Comparison of ENCODE assay signal across 12 cellular contexts in the genomic region with DNA sequence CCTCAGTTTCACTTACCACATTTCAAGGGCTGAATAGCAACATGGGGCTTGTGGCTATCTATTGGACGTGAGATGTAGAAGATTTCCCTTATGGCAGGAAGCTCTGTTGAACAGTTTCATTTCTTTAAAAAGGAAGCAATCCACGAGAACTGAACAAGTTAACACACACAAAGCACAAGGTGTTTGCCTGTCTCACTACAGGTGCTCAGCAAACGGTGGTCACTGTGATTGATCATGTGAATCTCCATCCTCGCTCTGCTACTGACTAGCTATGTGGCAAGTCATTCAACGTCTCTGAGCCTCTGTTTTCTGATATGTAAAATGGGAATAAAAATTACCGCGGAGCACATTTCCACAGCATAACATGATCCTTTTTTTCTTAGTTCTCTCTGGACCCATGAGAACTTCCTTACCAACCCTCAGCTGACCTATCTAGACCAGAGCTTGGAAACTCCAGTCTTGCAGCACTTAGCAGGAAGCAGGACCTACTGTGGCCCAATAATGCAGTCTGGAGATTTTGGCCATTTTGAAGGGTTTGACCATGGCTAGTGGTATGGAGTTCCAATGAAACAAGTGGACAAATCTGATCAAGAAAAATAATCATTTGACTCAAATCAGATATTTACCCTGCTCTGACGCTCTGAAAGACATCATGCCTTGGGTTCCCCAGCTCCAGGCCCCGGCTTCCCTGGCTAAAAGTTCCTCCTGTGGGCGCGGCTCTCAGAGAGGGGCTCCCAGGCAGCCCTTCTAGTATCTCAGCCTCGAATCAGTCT.
DNase-seq lines count a peak whose midpoint lies in the region; ATAC-seq and TF ChIP-seq lines count a peak whose summit lies in the region.
"Had no signal": no experiment of that assay in that cellular context is flagged by ENCODE, and none has a peak within 500 bp of the region (broad histone marks: within the 10 kb centered on the region; RNA-seq: fewer than 3 reads in every experiment).

No MANE protein-coding gene starts in this region.

- H3F3A ChIP-seq in PC-9 (ENCODE audit: insufficient read depth, low read depth) = peaks cover 52% of the 10 kb centered on the region

- no peak overlapping the region for H3K4me3 ChIP-seq in PC-9
- no peak overlapping the region for H3K4me3 ChIP-seq in rectal smooth muscle tissue (ENCODE audit: low read length)
- H3K4me3 ChIP-seq: right lobe of liver, thoracic aorta had no signal

- no peak overlapping the region for H3K9ac ChIP-seq in rectal smooth muscle tissue (ENCODE audit: low read length)

- TSS peak; percentile 64 for BruUV-seq in PC-9 (replicated peaks; lab: Mats Ljungman, UMichigan)

- no peak for DNase-seq in PC-9
- no peak for DNase-seq in NOMO-1 treated with dmso at 0.1 percent for 144 hours (lab: John Stamatoyannopoulos, UW; ENCODE audit: unreplicated experiment)
- DNase-seq in NCI-H69 (lab: John Stamatoyannopoulos, UW) = no peak
- DNase-seq in HCEC 1CT = no peak
- no peak for DNase-seq in NOMO-1 treated with DMSO at 0.1 percent for 48 hours (lab: John Stamatoyannopoulos, UW; ENCODE audit: unreplicated experiment)
- DNase-seq: activated CD4-positive, alpha-beta T cell treated with anti-CD3 and anti-CD28 coated beads for 48 hours; hypothalamus; right lobe of liver had no signal

- H3K9me3 ChIP-seq in PC-9 (ENCODE audit: insufficient read depth, low read depth) = no peaks in the 10 kb centered on the region
- H3K9me3 ChIP-seq: right lobe of liver, thoracic aorta had no signal

- ATAC-seq in GM18520 (IDR thresholded peaks at IDR 0.05; ENCODE audit: unreplicated experiment) = peak; percentile 66
- peak; percentile 51 for ATAC-seq in HG02798 (IDR thresholded peaks at IDR 0.05; ENCODE audit: poor library complexity, unreplicated experiment)

- peak overlapping the region; percentile 61 for H3K4me2 ChIP-seq in PC-9

- peaks cover 9% of the 10 kb centered on the region; the same call in 1 of the 2 replicates for H3K79me2 ChIP-seq in PC-9 (ENCODE audit: low read depth)

- no peaks in the 10 kb centered on the region for H3K9me2 ChIP-seq in PC-9 (ENCODE audit: insufficient read depth)

- H3K4me1 ChIP-seq in PC-9 (replicated peaks; ENCODE audit: insufficient read depth) (peaks cover 61% of the 10 kb centered on the region), rectal smooth muscle tissue (ENCODE audit: control insufficient read depth, insufficient read depth, low read length) (peaks cover 48% of the 10 kb centered on the region)

- POLR2A ChIA-PET in PC-9 (lab: Charles Lee; ENCODE audit: unreplicated experiment) = no interaction called here

- H3K27me3 ChIP-seq in PC-9 (ENCODE audit: insufficient read depth, low read depth) (no peaks in the 10 kb centered on the region), rectal smooth muscle tissue (ENCODE audit: control insufficient read depth, insufficient read depth, low read length) (no peaks in the 10 kb centered on the region)
- H3K27me3 ChIP-seq: right lobe of liver had no signal

- H3K36me3 ChIP-seq in PC-9 (ENCODE audit: low read depth) (peaks cover 18% of the 10 kb centered on the region), rectal smooth muscle tissue (ENCODE audit: control insufficient read depth, insufficient read depth, low read length) (no peaks in the 10 kb centered on the region)
- H3K36me3 ChIP-seq: right lobe of liver, thoracic aorta had no signal

- no peaks in the 10 kb centered on the region for H4K20me1 ChIP-seq in PC-9 (ENCODE audit: insufficient read depth)

- peak overlapping the region; percentile 83 for H3K27ac ChIP-seq in PC-9
- peak overlapping the region; percentile 40 for H3K27ac ChIP-seq in rectal smooth muscle tissue (ENCODE audit: low read depth, low read length)
- H3K27ac ChIP-seq: right lobe of liver, thoracic aorta had no signal

- no peak overlapping the region for H2AFZ ChIP-seq in PC-9

- no peak for TF ChIP-seq CTCF in PC-9 (conservative IDR thresholded peaks at IDR 0.05)

- CTCF ChIA-PET in PC-9 (lab: Charles Lee) = interaction anchor here (0.6 kb wide), 1 partner anchor 35 kb away, joined by 3 read pairs; no protein-coding TSS in a partner anchor

- intact Hi-C loops in PC-9 (cut with micrococcal nuclease; ENCODE audit: unreplicated experiment) = loop anchor here (1.0 to 5.0 kb wide), 3 partner anchors 34 to 278 kb away; partner anchors contain the start of gene ZFP36L1
